ENCODE assay signal across 23 cellular contexts in the genomic region with DNA sequence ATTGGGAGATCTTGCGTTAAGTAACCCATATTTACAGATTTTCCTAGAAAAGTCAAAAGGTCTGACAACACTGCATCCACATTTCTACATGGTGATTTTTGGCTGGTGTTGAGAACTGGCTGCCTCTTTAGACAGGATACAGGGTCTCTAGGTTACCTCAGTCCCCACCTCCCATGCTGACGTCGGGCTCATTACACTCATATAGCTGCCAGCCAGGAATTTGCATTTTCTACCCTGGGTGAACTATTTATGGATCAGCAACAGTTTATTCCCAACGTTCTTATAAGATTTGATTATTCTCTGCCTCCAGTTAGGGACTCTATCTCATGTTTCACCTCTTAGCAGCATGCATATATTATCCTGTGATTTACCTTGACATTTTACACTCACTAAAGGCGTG. TPM values are rescaled to one million over a fixed set of nuclear protein-coding genes. Genes with fewer than 3 reads are reported as not detected.
DNase-seq lines count a peak whose midpoint lies in the region; ATAC-seq and TF ChIP-seq lines count a peak whose summit lies in the region.
"Had no signal": no experiment of that assay in that cellular context is flagged by ENCODE, and none has a peak within 500 bp of the region (broad histone marks: within the 10 kb centered on the region; RNA-seq: fewer than 3 reads in every experiment).

No MANE protein-coding gene starts in this region.

- no peak overlapping the region for H3K4me3 ChIP-seq in Peyer's patch
- H3K4me3 ChIP-seq: cardiac muscle cell, sigmoid colon, uterus had no signal

- TF ChIP-seq POLR2A in Peyer's patch (IDR thresholded peaks at IDR 0.05), result no peak

- no peak overlapping the region for H3K27ac Mint-ChIP-seq in activated T-helper 17 cell treated with anti-CD3 and anti-CD28 coated beads, Interleukin-2, amount 50 U/mL, for 72 hours
- H3K27ac Mint-ChIP-seq: activated T-cell treated with anti-CD3 and anti-CD28 coated beads, Interleukin-2, amount 50 U/mL, for 72 hours; natural killer cell treated with Interleukin-12 subunit alpha and Interleukin-12 subunit beta and Interleukin-15 and Interleukin-18, amount 100 ng/mL, for 72 hours; T-helper 1 cell treated with Interleukin-12 subunit alpha and Interleukin-12 subunit beta and Interleukin-4 antibody, amounts not matched to agents 30 μg/mL and 1 μg/mL, for 36 hours had no signal

- H3K9me3 ChIP-seq in Peyer's patch, result no peaks in the 10 kb centered on the region
- H3K9me3 ChIP-seq: sigmoid colon, uterus had no signal

- H3K27me3 Mint-ChIP-seq in activated T-helper 17 cell treated with anti-CD3 and anti-CD28 coated beads, Interleukin-2, amount 50 U/mL, for 72 hours, result peaks cover 34% of the 10 kb centered on the region

- no peaks in the 10 kb centered on the region for H3K9me3 Mint-ChIP-seq in activated T-helper 17 cell treated with anti-CD3 and anti-CD28 coated beads, Interleukin-2, amount 50 U/mL, for 72 hours
- H3K9me3 Mint-ChIP-seq: activated T-cell treated with anti-CD3 and anti-CD28 coated beads, Interleukin-2, amount 50 U/mL, for 72 hours; natural killer cell treated with Interleukin-12 subunit alpha and Interleukin-12 subunit beta and Interleukin-15 and Interleukin-18, amount 100 ng/mL, for 72 hours; T-helper 1 cell treated with Interleukin-12 subunit alpha and Interleukin-12 subunit beta and Interleukin-4 antibody, amounts not matched to agents 30 μg/mL and 1 μg/mL, for 36 hours had no signal

- H3K27me3 ChIP-seq in layer of hippocampus (ENCODE audit: control insufficient read depth, insufficient read depth, low read length), result no peaks in the 10 kb centered on the region
- H3K27me3 ChIP-seq in Peyer's patch, result no peaks in the 10 kb centered on the region
- H3K27me3 ChIP-seq: cardiac muscle cell, sigmoid colon, uterus had no signal

- peaks cover 0 to 14% (median 2%) of the 10 kb centered on the region in 4 donors for H3K4me1 ChIP-seq in Peyer's patch

- ATAC-seq in activated T-helper 17 cell treated with anti-CD3 and anti-CD28 coated beads, Interleukin-2, amount 50 U/mL, for 72 hours (replicated peaks), result no peak
- ATAC-seq: activated T-cell treated with anti-CD3 and anti-CD28 coated beads, Interleukin-2, amount 50 U/mL, for 72 hours; left lobe of liver had no signal

- no peaks in the 10 kb centered on the region for H3K36me3 ChIP-seq in Peyer's patch
- H3K36me3 ChIP-seq: cardiac muscle cell, sigmoid colon, uterus had no signal

- TF ChIP-seq CTCF in Peyer's patch (IDR thresholded peaks at IDR 0.05), result no peak

- no peaks in the 10 kb centered on the region for H3K4me1 Mint-ChIP-seq in activated T-helper 17 cell treated with anti-CD3 and anti-CD28 coated beads, Interleukin-2, amount 50 U/mL, for 72 hours

- H3K36me3 Mint-ChIP-seq in activated T-helper 17 cell treated with anti-CD3 and anti-CD28 coated beads, Interleukin-2, amount 50 U/mL, for 72 hours (ENCODE audit: low read depth), result no peaks in the 10 kb centered on the region
- H3K36me3 Mint-ChIP-seq: natural killer cell treated with Interleukin-12 subunit alpha and Interleukin-12 subunit beta and Interleukin-15 and Interleukin-18, amount 100 ng/mL, for 72 hours had no signal

- no peak overlapping the region for H3K4me3 Mint-ChIP-seq in activated T-helper 17 cell treated with anti-CD3 and anti-CD28 coated beads, Interleukin-2, amount 50 U/mL, for 72 hours
- H3K4me3 Mint-ChIP-seq: activated T-cell treated with anti-CD3 and anti-CD28 coated beads, Interleukin-2, amount 50 U/mL, for 72 hours; natural killer cell treated with Interleukin-12 subunit alpha and Interleukin-12 subunit beta and Interleukin-15 and Interleukin-18, amount 100 ng/mL, for 72 hours; T-helper 1 cell treated with Interleukin-12 subunit alpha and Interleukin-12 subunit beta and Interleukin-4 antibody, amounts not matched to agents 30 μg/mL and 1 μg/mL, for 36 hours had no signal

- H3K27ac ChIP-seq in layer of hippocampus (ENCODE audit: low read depth, low read length) (peak overlapping the region; percentile 98), Peyer's patch (no peak overlapping the region)
- H3K27ac ChIP-seq: cardiac muscle cell, sigmoid colon had no signal

- DNase-seq in DMS153 (lab: John Stamatoyannopoulos, UW) (peak; percentile 71), NCI-H1436 treated with DMSO at 0.1 percent for 48 hours (lab: John Stamatoyannopoulos, UW) (peak; percentile 91), NCI-H526 (lab: John Stamatoyannopoulos, UW) (peak; percentile 98 to 99), NK-92 (lab: John Stamatoyannopoulos, UW; ENCODE audit: unreplicated experiment) (no peak), islet precursor cell (no peak), Peyer's patch (no peak)
- DNase-seq: activated CD4-positive, alpha-beta T cell treated with anti-CD3 and anti-CD28 coated beads for 48 hours; activated naive CD4-positive, alpha-beta T cell treated with anti-CD3 and anti-CD28 coated beads, Interleukin-2, amount 50 U/mL, for 16 hours; activated T-cell treated with anti-CD3 and anti-CD28 coated beads, Interleukin-2, amount 50 U/mL, for 72 hours; Calu3; HCEC 1CT; NCI-H2029; sigmoid colon; stimulated activated CD4-positive, alpha-beta T cell treated with anti-CD3 and anti-CD28 coated beads, Interleukin-15, amount 100 ng/mL, for 24 hours; stimulated activated CD8-positive, alpha-beta memory T cell treated with anti-CD3 and anti-CD28 coated beads, Interleukin-4, amount 100 ng/mL, for 48 hours; uterus had no signal

RNA-seq across cellular contexts. Expression of gene CLDN11, which starts 48.9 kb away (rescaled TPM):
- total RNA-seq in activated T-helper 17 cell treated with anti-CD3 and anti-CD28 coated beads, Interleukin-2, amount 50 U/mL, for 72 hours, result not detected
- 10 to 100 TPM in 1 of 4 donors, 1 to 10 TPM in 3; 4.1 to 16.6 (median 5.0) TPM for total RNA-seq in Peyer's patch
- total RNA-seq: activated T-cell treated with anti-CD3 and anti-CD28 coated beads, Interleukin-2, amount 50 U/mL, for 72 hours; SK-MEL-5 had no signal

Comparison
In these comparisons a context has a peak if more than half of its experiments do, and no peak if none do; other contexts are left out.
1. DNase-seq: peak in DMS153 (single experiment), NCI-H1436 treated with DMSO at 0.1 percent for 48 hours (single experiment) and NCI-H526 (2 of 2); none in NK-92 (single experiment), islet precursor cell (single experiment) and Peyer's patch (0 of 3).
2. RNA of gene CLDN11, which starts 48.9 kb away (total RNA-seq): 4.1 to 16.6 TPM in Peyer's patch; not detected in activated T-helper 17 cell treated with anti-CD3 and anti-CD28 coated beads, Interleukin-2, amount 50 U/mL, for 72 hours; every median in the first group is over 4 times any median in the second.